Comparison of ENCODE assay signal across 21 cellular contexts in the genomic region with DNA sequence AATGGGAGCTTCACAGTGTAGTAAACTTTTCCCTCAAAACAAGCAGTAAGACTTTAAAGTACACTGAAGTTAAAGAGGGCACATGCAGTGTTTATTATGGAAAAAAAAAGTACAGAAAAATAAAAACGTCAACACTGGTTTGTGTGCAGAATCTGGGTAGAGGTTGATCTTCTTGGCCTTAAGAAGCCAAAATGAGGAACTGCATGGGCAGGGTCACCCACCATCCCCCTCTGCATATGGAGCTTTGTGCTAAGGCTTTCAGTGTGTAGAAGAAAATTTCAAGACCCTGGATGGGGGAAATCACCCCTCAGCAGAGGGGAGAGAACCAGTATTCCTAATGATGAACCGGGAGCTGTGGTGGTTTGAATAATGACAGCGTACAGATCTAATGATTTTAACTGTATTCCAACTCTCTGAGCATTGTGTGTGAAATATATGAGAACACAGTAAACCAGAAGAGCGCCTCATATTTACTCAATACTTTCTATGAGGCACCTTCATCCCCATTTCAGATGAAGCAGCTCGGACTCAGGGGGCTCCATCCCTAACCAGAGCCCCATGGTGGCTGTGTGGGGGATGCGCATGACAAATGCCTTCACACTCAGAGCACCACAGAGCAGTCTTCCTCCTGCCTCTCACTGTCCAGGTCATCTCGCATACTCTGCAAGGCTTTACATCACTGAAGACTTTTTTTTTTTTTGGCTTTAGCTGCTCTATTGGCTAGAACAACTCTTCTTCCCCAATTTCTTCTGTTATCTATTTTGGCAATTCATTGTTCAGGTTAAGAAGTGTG. TPM values are rescaled to one million over a fixed set of nuclear protein-coding genes. Genes with fewer than 3 reads are reported as not detected.
DNase-seq lines count a peak whose midpoint lies in the region; ATAC-seq and TF ChIP-seq lines count a peak whose summit lies in the region.
"Had no signal": no experiment of that assay in that cellular context is flagged by ENCODE, and none has a peak within 500 bp of the region (broad histone marks: within the 10 kb centered on the region; RNA-seq: fewer than 3 reads in every experiment).

No MANE protein-coding gene starts in this region.

- H3K27me3 ChIP-seq in NT2/D1 (ENCODE audit: insufficient read depth, insufficient read length) = no peaks in the 10 kb centered on the region
- no peaks in the 10 kb centered on the region for H3K27me3 ChIP-seq in endodermal cell (ENCODE audit: control insufficient read depth, insufficient read depth, low read length, poor library complexity, severe bottlenecking)
- H3K27me3 ChIP-seq in skeletal muscle tissue (ENCODE audit: control insufficient read depth in 3 of 3, insufficient read depth in 3 of 3, low read length in 3 of 3) = no peaks in the 10 kb centered on the region
- H3K27me3 ChIP-seq: body of pancreas, colonic mucosa, esophagus squamous epithelium, tibial artery had no signal

- CTCF ChIA-PET in activated naive CD4-positive, alpha-beta T cell treated with anti-CD3 and anti-CD28 coated beads, Interleukin-2, amount 10 ng/mL, durations not matched to agents 7 days and 5 days (lab: Charles Lee) = no interaction called here

- H3K27me3 Mint-ChIP-seq in activated naive CD4-positive, alpha-beta T cell treated with anti-CD3 and anti-CD28 coated beads, Interleukin-2, amount 10 ng/mL, durations not matched to agents 7 days and 5 days = peaks cover 11% of the 10 kb centered on the region
- H3K27me3 Mint-ChIP-seq in endodermal cell (ENCODE audit: insufficient read depth) = peaks cover 3% of the 10 kb centered on the region
- H3K27me3 Mint-ChIP-seq: B cell; stimulated activated naive CD8-positive, alpha-beta T cell treated with anti-CD3 and anti-CD28 coated beads, Interleukin-15, Interleukin-2, amounts not matched to agents 100 ng/mL and 50 ng/mL, for 24 hours had no signal

- H3K4me1 ChIP-seq in NT2/D1 (ENCODE audit: insufficient read depth, insufficient read length) (peaks cover 8% of the 10 kb centered on the region), endodermal cell (ENCODE audit: control insufficient read depth, insufficient read depth, low read length) (no peaks in the 10 kb centered on the region), skeletal muscle tissue (ENCODE audit: control insufficient read depth in 3 of 3, insufficient read depth in 3 of 3, low read length in 3 of 3) (peaks cover 35 to 56% (median 45%) of the 10 kb centered on the region in 3 donors)
- H3K4me1 ChIP-seq: A549, body of pancreas, colonic mucosa had no signal

- H3K9me3 Mint-ChIP-seq in activated naive CD4-positive, alpha-beta T cell treated with anti-CD3 and anti-CD28 coated beads, Interleukin-2, amount 50 U/mL, for 72 hours = peaks cover 0 to 8% of the 10 kb centered on the region in 2 donors
- peaks cover 7% of the 10 kb centered on the region for H3K9me3 Mint-ChIP-seq in activated naive CD4-positive, alpha-beta T cell treated with anti-CD3 and anti-CD28 coated beads, Interleukin-2, amount 10 ng/mL, durations not matched to agents 7 days and 5 days
- H3K9me3 Mint-ChIP-seq in endodermal cell = peaks cover 12% of the 10 kb centered on the region
- H3K9me3 Mint-ChIP-seq: stimulated activated naive CD8-positive, alpha-beta T cell treated with anti-CD3 and anti-CD28 coated beads, Interleukin-15, Interleukin-2, amounts not matched to agents 100 ng/mL and 50 ng/mL, for 24 hours had no signal

- H3K27ac Mint-ChIP-seq in activated naive CD4-positive, alpha-beta T cell treated with anti-CD3 and anti-CD28 coated beads, Interleukin-2, amount 50 U/mL, for 72 hours = peak overlapping the region; percentile 85 to 89
- H3K27ac Mint-ChIP-seq in activated naive CD4-positive, alpha-beta T cell treated with anti-CD3 and anti-CD28 coated beads, Interleukin-2, amount 10 ng/mL, durations not matched to agents 7 days and 5 days = no peak overlapping the region
- no peak overlapping the region for H3K27ac Mint-ChIP-seq in endodermal cell
- H3K27ac Mint-ChIP-seq: B cell; stimulated activated naive CD8-positive, alpha-beta T cell treated with anti-CD3 and anti-CD28 coated beads, Interleukin-15, Interleukin-2, amounts not matched to agents 100 ng/mL and 50 ng/mL, for 24 hours had no signal

- H3K36me3 ChIP-seq in NT2/D1 (ENCODE audit: insufficient read depth, insufficient read length, low read length) (peaks cover 22% of the 10 kb centered on the region), endodermal cell (ENCODE audit: control insufficient read depth, insufficient read depth, low read length) (peaks cover 18% of the 10 kb centered on the region), skeletal muscle tissue (ENCODE audit: control insufficient read depth in 3 of 3, insufficient read depth in 3 of 3, low read length in 3 of 3) (peaks cover 2 to 12% (median 7%) of the 10 kb centered on the region in 3 donors)
- H3K36me3 ChIP-seq: colonic mucosa had no signal

- H3K9me3 ChIP-seq in NT2/D1 (ENCODE audit: insufficient read depth, low read length) (0 out of 2 replicates have a peak, but pooled peaks cover 10% of the 10 kb centered on the region), endodermal cell (ENCODE audit: control insufficient read depth, low read length) (peaks cover 7% of the 10 kb centered on the region), skeletal muscle tissue (ENCODE audit: control insufficient read depth in 3 of 3, low read length in 3 of 3) (no peaks in the 10 kb centered on the region)
- H3K9me3 ChIP-seq: A549, colonic mucosa, esophagus squamous epithelium had no signal

- no peak overlapping the region for H3K4me3 Mint-ChIP-seq in activated naive CD4-positive, alpha-beta T cell treated with anti-CD3 and anti-CD28 coated beads, Interleukin-2, amount 10 ng/mL, durations not matched to agents 7 days and 5 days
- H3K4me3 Mint-ChIP-seq in endodermal cell = no peak overlapping the region
- H3K4me3 Mint-ChIP-seq: B cell; stimulated activated naive CD8-positive, alpha-beta T cell treated with anti-CD3 and anti-CD28 coated beads, Interleukin-15, Interleukin-2, amounts not matched to agents 100 ng/mL and 50 ng/mL, for 24 hours had no signal

- H3K9ac ChIP-seq in NT2/D1 (ENCODE audit: insufficient read length, low read depth) (no peak overlapping the region), endodermal cell (ENCODE audit: extremely low read depth, low read length, poor library complexity, severe bottlenecking) (no peak overlapping the region), skeletal muscle tissue (ENCODE audit: low read depth in 1 of 3, low read length in 3 of 3) (peak overlapping the region in 1 of 3 donors; percentile 71)

- no peak for DNase-seq in activated naive CD4-positive, alpha-beta T cell treated with anti-CD3 and anti-CD28 coated beads, Interleukin-2, amount 50 U/mL, for 72 hours (ENCODE audit: low spot score in 2 of 2)
- DNase-seq in activated naive CD4-positive, alpha-beta T cell treated with anti-CD3 and anti-CD28 coated beads, Interleukin-2, amount 10 ng/mL, durations not matched to agents 7 days and 5 days = no peak
- peak; percentile 33 for DNase-seq in NT2/D1 (ENCODE audit: low read depth, low spot score)
- no peak for DNase-seq in endodermal cell
- no peak for DNase-seq in NOMO-1 treated with dmso at 0.1 percent for 144 hours (lab: John Stamatoyannopoulos, UW; ENCODE audit: unreplicated experiment)
- no peak for DNase-seq in cerebellar cortex (ENCODE audit: low spot score)
- no peak for DNase-seq in SHP77 treated with DMSO at 0.1 percent for 48 hours (lab: John Stamatoyannopoulos, UW)
- DNase-seq: activated CD4-positive, CD25-positive, alpha-beta regulatory T cell treated with anti-CD3 and anti-CD28 coated beads, Interleukin-2, amount 50 U/mL, for 72 hours; body of pancreas; Calu3; colonic mucosa; esophagus squamous epithelium; mammary epithelial cell; retina; T1000; tibial artery had no signal

- TF ChIP-seq CTCF in endodermal cell (conservative IDR thresholded peaks at IDR 0.05) = peak; percentile 14

- H3K4me3 ChIP-seq in NT2/D1 (ENCODE audit: insufficient read length, low read depth) = no peak overlapping the region
- no peak overlapping the region for H3K4me3 ChIP-seq in endodermal cell (ENCODE audit: low read length)
- H3K4me3 ChIP-seq in skeletal muscle tissue (ENCODE audit: low read length in 3 of 3) = peak overlapping the region in 1 of 3 donors; percentile 71
- H3K4me3 ChIP-seq: A549, body of pancreas, colonic mucosa, esophagus squamous epithelium, tibial artery had no signal

- WGBS in endodermal cell (ENCODE audit: insufficient coverage in 1 of 2, insufficient read length in 1 of 2), 2 experiments = 91 to 94% methylated on average over 5 to 7 of the region's 7 CpGs

- H3K36me3 Mint-ChIP-seq in activated naive CD4-positive, alpha-beta T cell treated with anti-CD3 and anti-CD28 coated beads, Interleukin-2, amount 50 U/mL, for 72 hours = peaks cover 0 to 11% of the 10 kb centered on the region in 2 donors
- peaks cover 4% of the 10 kb centered on the region for H3K36me3 Mint-ChIP-seq in activated naive CD4-positive, alpha-beta T cell treated with anti-CD3 and anti-CD28 coated beads, Interleukin-2, amount 10 ng/mL, durations not matched to agents 7 days and 5 days
- peaks cover 24% of the 10 kb centered on the region for H3K36me3 Mint-ChIP-seq in endodermal cell (ENCODE audit: low read depth)

- ATAC-seq in activated naive CD4-positive, alpha-beta T cell treated with anti-CD3 and anti-CD28 coated beads, Interleukin-2, amount 50 U/mL, for 72 hours = no peak
- ATAC-seq: A549, body of pancreas had no signal

- H3K27ac ChIP-seq in endodermal cell (ENCODE audit: low read depth, low read length) (no peak overlapping the region), skeletal muscle tissue (ENCODE audit: low read depth, low read length) (peak overlapping the region; percentile 87)
- H3K27ac ChIP-seq: A549, body of pancreas, colonic mucosa, esophagus squamous epithelium, RWPE1, tibial artery had no signal

- H3K4me1 Mint-ChIP-seq in activated naive CD4-positive, alpha-beta T cell treated with anti-CD3 and anti-CD28 coated beads, Interleukin-2, amount 10 ng/mL, durations not matched to agents 7 days and 5 days = peaks cover 23% of the 10 kb centered on the region
- H3K4me1 Mint-ChIP-seq in endodermal cell = peaks cover 6% of the 10 kb centered on the region
- H3K4me1 Mint-ChIP-seq: B cell had no signal

RNA-seq across cellular contexts. Expression of a gene that starts 33.4 kb away (rescaled TPM):
- 10 to 100 TPM; 15.9 to 24.5 TPM for total RNA-seq in activated naive CD4-positive, alpha-beta T cell treated with anti-CD3 and anti-CD28 coated beads, Interleukin-2, amount 50 U/mL, for 72 hours
- total RNA-seq in endodermal cell = 1 to 10 TPM; 8.0 to 9.2 TPM
- 6.9 TPM for polyA plus RNA-seq in endodermal cell (2013, experiment 1 of 2)
- 5.5 TPM for polyA plus RNA-seq in endodermal cell (2013, experiment 2 of 2)
- total RNA-seq in skeletal muscle tissue = 14.1 TPM

RNA-seq across cellular contexts. Expression of a gene that starts 48.7 kb away (rescaled TPM):
- 10 to 100 TPM; 24.3 to 26.7 TPM for total RNA-seq in activated naive CD4-positive, alpha-beta T cell treated with anti-CD3 and anti-CD28 coated beads, Interleukin-2, amount 50 U/mL, for 72 hours
- total RNA-seq in endodermal cell (10 to 100 TPM; 52.8 to 60.7 TPM), skeletal muscle tissue (7.3 TPM)
- 51.5 TPM for polyA plus RNA-seq in endodermal cell (2013, experiment 1 of 2)
- 48.1 TPM for polyA plus RNA-seq in endodermal cell (2013, experiment 2 of 2)

Comparison
In these comparisons a context has a peak if more than half of its experiments do, and no peak if none do; other contexts are left out.
1. H3K27ac Mint-ChIP-seq: peak in activated naive CD4-positive, alpha-beta T cell treated with anti-CD3 and anti-CD28 coated beads, Interleukin-2, amount 50 U/mL, for 72 hours (2 of 2); none in activated naive CD4-positive, alpha-beta T cell treated with anti-CD3 and anti-CD28 coated beads, Interleukin-2, amount 10 ng/mL, durations not matched to agents 7 days and 5 days (single experiment) and endodermal cell (single experiment).